Comparison of ENCODE assay signal across 8 cellular contexts in the genomic region with DNA sequence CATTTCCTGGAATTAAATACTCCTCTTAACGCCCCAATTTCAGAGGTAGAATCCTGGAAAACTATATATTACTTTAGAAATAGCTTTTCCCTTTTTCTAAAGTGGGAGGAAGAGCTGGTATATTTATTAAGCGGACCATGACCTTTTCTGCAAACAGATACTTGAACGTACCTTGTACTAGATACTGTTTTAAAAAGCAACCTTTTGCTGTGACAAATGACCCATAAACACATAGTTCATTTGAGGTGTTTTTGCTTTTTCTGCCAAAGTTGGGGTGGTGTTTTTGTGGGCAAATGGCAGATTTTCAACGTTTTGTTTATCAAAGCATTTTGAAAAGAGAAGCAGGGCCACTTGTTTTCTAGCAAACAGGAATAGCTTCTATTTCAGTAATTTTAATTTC. TPM values are rescaled to one million over a fixed set of nuclear protein-coding genes. Genes with fewer than 3 reads are reported as not detected.
DNase-seq lines count a peak whose midpoint lies in the region; ATAC-seq and TF ChIP-seq lines count a peak whose summit lies in the region.

No MANE protein-coding gene starts in this region.

- H3K27me3 Mint-ChIP-seq in CD8-positive, alpha-beta T cell (ENCODE audit: low read depth), result no peaks in the 10 kb centered on the region

- no peak for TF ChIP-seq CTCF in CD8-positive, alpha-beta T cell (IDR thresholded peaks at IDR 0.05)
- no peak for TF ChIP-seq CTCF in Loucy (conservative IDR thresholded peaks at IDR 0.05; ENCODE audit: low read length)
- no peak for TF ChIP-seq CTCF in dorsolateral prefrontal cortex (IDR thresholded peaks at IDR 0.05 in 54 of 56, conservative IDR thresholded peaks at IDR 0.05 in 2 of 56; ENCODE audit: low read depth in 1 of 56, partially characterized antibody in 56 of 56)
- TF ChIP-seq CTCF in neutrophil (IDR thresholded peaks at IDR 0.05), result no peak

- H4K20me1 ChIP-seq in Loucy (ENCODE audit: insufficient read depth, low read length, poor library complexity, severe bottlenecking), result peaks cover 61% of the 10 kb centered on the region

- POLR2A ChIA-PET in CD8-positive, alpha-beta T cell (lab: Charles Lee), result interaction anchor here (2.0 kb wide), 1 partner anchor 47 kb away, joined by 4 read pairs; no protein-coding TSS in a partner anchor

- H3K4me1 Mint-ChIP-seq in CD8-positive, alpha-beta T cell (ENCODE audit: low read depth), result peaks cover 44% of the 10 kb centered on the region

- CTCF ChIA-PET in CD8-positive, alpha-beta T cell (lab: Charles Lee), result interaction anchor here (1.1 to 2.1 kb wide), 3 partner anchors 10 to 65 kb away, joined by 4 to 8 read pairs (median 7); partner anchors contain the start of gene RTCB

- peak overlapping the region; percentile 97 for H3K4me2 ChIP-seq in Loucy (ENCODE audit: low read depth, low read length, poor library complexity, severe bottlenecking)

- H3K27me3 ChIP-seq in CD8-positive, alpha-beta T cell (ENCODE audit: insufficient read depth, low read length), result no peaks in the 10 kb centered on the region
- H3K27me3 ChIP-seq in Loucy (ENCODE audit: insufficient read depth, low read length, poor library complexity, severe bottlenecking) (no peaks in the 10 kb centered on the region), dorsolateral prefrontal cortex (no peaks in the 10 kb centered on the region), neutrophil (no peaks in the 10 kb centered on the region)

- peak overlapping the region; percentile 90 for H3K4me3 Mint-ChIP-seq in CD8-positive, alpha-beta T cell

- peak overlapping the region; percentile 88 for H3K9ac ChIP-seq in Loucy (ENCODE audit: low read depth, low read length, poor library complexity, severe bottlenecking)

- no peaks in the 10 kb centered on the region for H3F3A ChIP-seq in Loucy (ENCODE audit: low read depth)

- H3K9me3 Mint-ChIP-seq in CD8-positive, alpha-beta T cell, result no peaks in the 10 kb centered on the region

- intact Hi-C loops in CD8-positive, alpha-beta T cell (cut with DNase I, micrococcal nuclease), result loop anchor here (5.0 to 10.0 kb wide), 3 partner anchors 342 to 812 kb away; partner anchors contain the start of genes DEPDC5 (in 1 of the 2), PISD (in 1 of the 2) and PRR14L (in 1 of the 2)
- intact Hi-C loops in dorsolateral prefrontal cortex (cut with DNase I), result loop anchor here in 1 of 2 donors (10.0 kb wide), 2 partner anchors 518 to 532 kb away; partner anchors contain the start of gene YWHAH

- no peaks in the 10 kb centered on the region for H3K9me3 ChIP-seq in CD8-positive, alpha-beta T cell (ENCODE audit: low read length)
- H3K9me3 ChIP-seq in Loucy (ENCODE audit: insufficient read depth, low read depth, low read length) (no peaks in the 10 kb centered on the region), neutrophil (no peaks in the 10 kb centered on the region)

- H3K27ac Mint-ChIP-seq in CD8-positive, alpha-beta T cell, result peak overlapping the region; percentile 20

- H3K4me3 ChIP-seq in CD8-positive, alpha-beta T cell (ENCODE audit: low read depth, low read length), result no peak overlapping the region
- H3K4me3 ChIP-seq in Loucy (ENCODE audit: low read length, poor library complexity, severe bottlenecking) (peak overlapping the region; percentile 84), dorsolateral prefrontal cortex (peak overlapping the region; percentile 65 to 99 (median 92)), neutrophil (ENCODE audit: low read depth in 1 of 2, low read length in 1 of 2) (no peak overlapping the region)

- DNase-seq in CD8-positive, alpha-beta T cell, result no peak
- no peak for DNase-seq in dorsolateral prefrontal cortex
- no peak for DNase-seq in EL
- DNase-seq in NK-92 (lab: John Stamatoyannopoulos, UW; ENCODE audit: unreplicated experiment), result no peak
- DNase-seq in HuH-7.5 (ENCODE audit: low spot score), result no peak

- no peak overlapping the region for H3K27ac ChIP-seq in CD8-positive, alpha-beta T cell (ENCODE audit: low read depth, low read length)
- H3K27ac ChIP-seq in dorsolateral prefrontal cortex (peak overlapping the region in 57 of 59 donors; percentile 3 to 100 (median 99)), neutrophil (peak overlapping the region; percentile 87)

- H2AFZ ChIP-seq in Loucy (ENCODE audit: low read length), result no peak overlapping the region

- H3K9me2 ChIP-seq in Loucy (replicated peaks; ENCODE audit: low read depth, low read length), result no peaks in the 10 kb centered on the region

- ATAC-seq in CD8-positive, alpha-beta T cell, result no peak
- ATAC-seq in GM21528 (IDR thresholded peaks at IDR 0.05; ENCODE audit: low FRiP score, unreplicated experiment), result no peak

- peaks cover 29% of the 10 kb centered on the region for H3K36me3 Mint-ChIP-seq in CD8-positive, alpha-beta T cell

- peaks cover 3% of the 10 kb centered on the region for H3K36me3 ChIP-seq in CD8-positive, alpha-beta T cell (ENCODE audit: insufficient read depth, low read length)
- peaks cover 13% of the 10 kb centered on the region; the same call in 1 of the 2 replicates for H3K36me3 ChIP-seq in Loucy (ENCODE audit: insufficient read depth, low read length)
- H3K36me3 ChIP-seq in neutrophil, result peaks cover 4% of the 10 kb centered on the region

- H3K4me1 ChIP-seq in CD8-positive, alpha-beta T cell (ENCODE audit: insufficient read depth, low read length), result peaks cover 48% of the 10 kb centered on the region
- H3K4me1 ChIP-seq in Loucy (ENCODE audit: insufficient read depth, low read length, poor library complexity, severe bottlenecking), result peaks cover 50% of the 10 kb centered on the region
- H3K4me1 ChIP-seq in neutrophil (ENCODE audit: control insufficient read depth in 1 of 2, insufficient read depth in 1 of 2, low read depth in 1 of 2, low read length in 1 of 2), result peaks cover 26 to 30% of the 10 kb centered on the region in 2 experiments

- peaks cover 67% of the 10 kb centered on the region for H3K79me2 ChIP-seq in Loucy (ENCODE audit: insufficient read depth, low read length)

RNA-seq across cellular contexts. Expression of gene FBXO7, which starts 2.2 kb away (rescaled TPM):
- total RNA-seq in CD8-positive, alpha-beta T cell, result 100 to 1,000 TPM; 172 to 174 TPM
- total RNA-seq in dorsolateral prefrontal cortex, result 100 to 1,000 TPM in 35 of 120 experiments, 10 to 100 TPM in 85; 54.1 to 217 (median 85.7) TPM

RNA-seq across cellular contexts. Expression of gene BPIFC, which starts 12.6 kb away (rescaled TPM):
- not detected for total RNA-seq in CD8-positive, alpha-beta T cell
- under 1 TPM in 5 of 120 experiments, not detected in 115; 0.29 to 0.67 (median 0.43) TPM for total RNA-seq in dorsolateral prefrontal cortex

Comparison
In these comparisons a context has a peak if more than half of its experiments do, and no peak if none do; other contexts are left out.
1. H3K4me3 ChIP-seq: peak in Loucy (single experiment) and dorsolateral prefrontal cortex (59 of 59); none in CD8-positive, alpha-beta T cell (single experiment) and neutrophil (0 of 2).